ENCODE assay signal across 10 cellular contexts in the genomic region with DNA sequence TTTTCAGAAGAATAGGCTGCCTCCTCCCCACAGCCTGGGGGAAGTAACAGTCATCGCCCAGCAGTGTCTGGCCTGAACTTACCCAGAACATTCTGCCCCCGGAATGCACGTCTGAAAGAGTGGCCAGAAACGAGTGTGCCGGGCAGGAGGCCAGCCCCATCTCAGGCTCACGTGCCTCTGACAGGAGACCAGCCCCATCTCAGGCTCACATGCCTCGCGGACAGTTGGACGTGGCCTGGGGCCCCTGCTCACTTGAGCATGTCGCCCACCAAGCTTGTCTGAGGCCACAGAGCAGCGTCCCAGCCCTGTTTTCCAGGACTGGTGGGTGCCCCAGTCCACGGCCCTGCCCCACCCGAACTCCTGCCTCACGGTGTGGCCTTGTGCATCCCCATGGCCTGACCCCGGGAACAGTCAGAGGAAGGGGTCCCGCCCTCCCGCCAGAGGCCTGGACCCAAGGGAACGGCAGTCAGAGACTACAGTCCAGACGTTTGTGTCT. TPM values are rescaled to one million over a fixed set of nuclear protein-coding genes. Genes with fewer than 3 reads are reported as not detected.
DNase-seq lines count a peak whose midpoint lies in the region; ATAC-seq and TF ChIP-seq lines count a peak whose summit lies in the region.
"Had no signal": no experiment of that assay in that cellular context is flagged by ENCODE, and none has a peak within 500 bp of the region (broad histone marks: within the 10 kb centered on the region; RNA-seq: fewer than 3 reads in every experiment).

No MANE protein-coding gene starts in this region.

- H3K27ac ChIP-seq in brain microvascular endothelial cell (no peak overlapping the region), spleen (peak overlapping the region in 6 of 8 donors; percentile 47 to 67 (median 54))

- WGBS in spleen, 5 donors: 34 to 60% (median 47%) methylated on average over 9 to 19 of the region's 19 CpGs

- intact Hi-C loops in left colon (cut with DNase I, micrococcal nuclease): no loop called here
- intact Hi-C loops in spleen (cut with DNase I; ENCODE audit: low total_unique reads): no loop called here

- TF ChIP-seq CTCF in brain microvascular endothelial cell (IDR thresholded peaks at IDR 0.05; ENCODE audit: low read depth, low read length, missing control alignments): no peak
- no peak for TF ChIP-seq CTCF in spleen (IDR thresholded peaks at IDR 0.05 in 8 of 11, conservative IDR thresholded peaks at IDR 0.05 in 3 of 11)

- peaks cover 9 to 37% (median 25%) of the 10 kb centered on the region in 6 donors for H3K4me1 ChIP-seq in spleen

- DNase-seq in GM04503 (ENCODE audit: low read depth): peak; percentile 39
- peak; percentile 54 for DNase-seq in brain microvascular endothelial cell
- peak; percentile 55 to 60 for DNase-seq in left colon
- no peak for DNase-seq in spleen
- DNase-seq in NCI-H1930 (lab: John Stamatoyannopoulos, UW): no peak
- DNase-seq: kidney glomerular epithelial cell, NCI-H510A treated with DMSO at 0.1 percent for 48 hours had no signal

- H3K4me3 ChIP-seq in brain microvascular endothelial cell (ENCODE audit: low read depth, low read length) (no peak overlapping the region), spleen (no peak overlapping the region)

- H3K36me3 ChIP-seq in brain microvascular endothelial cell (replicated peaks): no peaks in the 10 kb centered on the region
- H3K36me3 ChIP-seq in spleen: peaks cover 0 to 30% (median 17%) of the 10 kb centered on the region in 6 donors

- H3K9me3 ChIP-seq in spleen: no peaks in the 10 kb centered on the region

- in situ Hi-C loops in brain microvascular endothelial cell (cut with HindIII; ENCODE audit: low pct_ligation_motif_present, low sequenced_read_pairs): loop anchor here (25.0 kb wide), 1 partner anchor 393 kb away; no protein-coding TSS in a partner anchor

- no peak for TF ChIP-seq POLR2A in spleen (IDR thresholded peaks at IDR 0.05)

- ATAC-seq in left colon (peak; percentile 37), HG03439 (IDR thresholded peaks at IDR 0.05; ENCODE audit: unreplicated experiment) (no peak), HG03139 (IDR thresholded peaks at IDR 0.05; ENCODE audit: unreplicated experiment) (no peak), HG02885 (IDR thresholded peaks at IDR 0.05; ENCODE audit: poor library complexity, unreplicated experiment) (no peak)

- no peaks in the 10 kb centered on the region for H3K27me3 ChIP-seq in brain microvascular endothelial cell (replicated peaks)
- peaks cover 0 to 4% (median 0%) of the 10 kb centered on the region in 7 donors for H3K27me3 ChIP-seq in spleen (replicated peaks in 1 of 7)

RNA-seq across cellular contexts. Expression of a gene that starts 16.3 kb away (rescaled TPM):
- not detected for total RNA-seq in left colon
- total RNA-seq in spleen: 1 to 10 TPM in 5 of 7 donors, under 1 TPM in 2; 0.74 to 7.4 (median 1.5) TPM
- 1 to 10 TPM in 1 of 3 donors, under 1 TPM in 2; 0.14 to 1.1 (median 0.57) TPM for polyA plus RNA-seq in spleen

RNA-seq across cellular contexts. Expression of a gene that starts 45.1 kb away (rescaled TPM):
- under 1 TPM; 0.34 to 0.59 TPM for total RNA-seq in left colon
- total RNA-seq in spleen: 1 to 10 TPM in 6 of 7 donors, under 1 TPM in 1; 0.98 to 8.3 (median 4.9) TPM
- polyA plus RNA-seq in spleen: 1 to 10 TPM; 1.1 to 5.6 (median 4.2) TPM

Comparison
In these comparisons a context has a peak if more than half of its experiments do, and no peak if none do; other contexts are left out.
1. DNase-seq: peak in GM04503 (single experiment), brain microvascular endothelial cell (single experiment) and left colon (2 of 2); none in spleen (single experiment) and NCI-H1930 (0 of 2).